10 cellular contexts compared by ENCODE assay signal in genomic region chr17:21278304-21279197, GRCh38. TPM values are rescaled to one million over a fixed set of nuclear protein-coding genes. Genes with fewer than 3 reads are reported as not detected.
DNase-seq lines count a peak whose midpoint lies in the region; ATAC-seq and TF ChIP-seq lines count a peak whose summit lies in the region.
"Had no signal": no experiment of that assay in that cellular context is flagged by ENCODE, and none has a peak within 500 bp of the region (broad histone marks: within the 10 kb centered on the region; RNA-seq: fewer than 3 reads in every experiment).

No MANE protein-coding gene starts in this region.

- H3K9me3 ChIP-seq in CD4-positive, CD25-positive, alpha-beta regulatory T cell (ENCODE audit: control insufficient read depth in 2 of 2, low read length in 2 of 2): no peaks in the 10 kb centered on the region

- no peaks in the 10 kb centered on the region for H3K36me3 Mint-ChIP-seq in CD4-positive, CD25-positive, alpha-beta regulatory T cell
- H3K36me3 Mint-ChIP-seq in activated naive CD4-positive, alpha-beta T cell treated with anti-CD3 and anti-CD28 coated beads, Interleukin-2, amount 10 ng/mL, durations not matched to agents 7 days and 5 days: no peaks in the 10 kb centered on the region
- H3K36me3 Mint-ChIP-seq in Calu3 (ENCODE audit: insufficient read depth, unreplicated experiment): peaks cover 22% of the 10 kb centered on the region

- BruUV-seq in Calu3 (replicated peaks; lab: Mats Ljungman, UMichigan): no TSS peak

- H3K27me3 Mint-ChIP-seq in CD4-positive, CD25-positive, alpha-beta regulatory T cell: no peaks in the 10 kb centered on the region
- peaks cover 20% of the 10 kb centered on the region for H3K27me3 Mint-ChIP-seq in activated naive CD4-positive, alpha-beta T cell treated with anti-CD3 and anti-CD28 coated beads, Interleukin-2, amount 10 ng/mL, durations not matched to agents 7 days and 5 days
- no peaks in the 10 kb centered on the region for H3K27me3 Mint-ChIP-seq in Calu3 (ENCODE audit: unreplicated experiment)

- peaks cover 46% of the 10 kb centered on the region for H3K4me1 ChIP-seq in CD4-positive, CD25-positive, alpha-beta regulatory T cell (ENCODE audit: control insufficient read depth, insufficient read depth, low read length, poor library complexity, severe bottlenecking)

- H3K4me3 ChIP-seq in CD4-positive, CD25-positive, alpha-beta regulatory T cell (ENCODE audit: low read depth, low read length): peak overlapping the region; percentile 24
- H3K4me3 ChIP-seq in LNCaP clone FGC (ENCODE audit: low read depth, low read length): no peak overlapping the region
- H3K4me3 ChIP-seq: SK-N-MC had no signal

- no peaks in the 10 kb centered on the region for H3K36me3 ChIP-seq in CD4-positive, CD25-positive, alpha-beta regulatory T cell (ENCODE audit: control insufficient read depth, insufficient read depth, low read length)

- peak; percentile 18 to 33 for ATAC-seq in CD4-positive, CD25-positive, alpha-beta regulatory T cell (ENCODE audit: low read depth in 2 of 2)
- ATAC-seq in GM18502 (IDR thresholded peaks at IDR 0.05; ENCODE audit: poor library complexity, unreplicated experiment) (no peak), HG02763 (IDR thresholded peaks at IDR 0.05; ENCODE audit: unreplicated experiment) (no peak)

- CTCF ChIA-PET in activated naive CD4-positive, alpha-beta T cell treated with anti-CD3 and anti-CD28 coated beads, Interleukin-2, amount 10 ng/mL, durations not matched to agents 7 days and 5 days (lab: Charles Lee): interaction anchor here (0.6 to 2.4 kb wide), 9 partner anchors 8 to 244 kb away, joined by 3 to 19 read pairs (median 8); no protein-coding TSS in a partner anchor
- CTCF ChIA-PET in Calu3 (lab: Charles Lee): interaction anchor here (1.5 to 2.0 kb wide), 2 partner anchors 10 to 233 kb away, joined by 3 to 8 read pairs; no protein-coding TSS in a partner anchor

- peak overlapping the region; percentile 42 to 95 (median 78) for H3K4me3 Mint-ChIP-seq in CD4-positive, CD25-positive, alpha-beta regulatory T cell
- H3K4me3 Mint-ChIP-seq in activated naive CD4-positive, alpha-beta T cell treated with anti-CD3 and anti-CD28 coated beads, Interleukin-2, amount 10 ng/mL, durations not matched to agents 7 days and 5 days: no peak overlapping the region
- no peak overlapping the region for H3K4me3 Mint-ChIP-seq in Calu3 (ENCODE audit: low read depth, unreplicated experiment)

- peak overlapping the region; percentile 89 to 96 (median 91) for H3K27ac Mint-ChIP-seq in CD4-positive, CD25-positive, alpha-beta regulatory T cell
- peak overlapping the region; percentile 88 for H3K27ac Mint-ChIP-seq in activated naive CD4-positive, alpha-beta T cell treated with anti-CD3 and anti-CD28 coated beads, Interleukin-2, amount 10 ng/mL, durations not matched to agents 7 days and 5 days
- no peak overlapping the region for H3K27ac Mint-ChIP-seq in Calu3 (ENCODE audit: unreplicated experiment)

- TF ChIP-seq CTCF in LNCaP clone FGC (IDR thresholded peaks at IDR 0.05; ENCODE audit: control insufficient read depth, extremely low read depth, insufficient read depth): 0 out of 2 replicates have a peak, but pooled peaks have one; percentile 6
- no peak for TF ChIP-seq CTCF in Calu3 (IDR thresholded peaks at IDR 0.05; ENCODE audit: unreplicated experiment)

- H3K27ac ChIP-seq in CD4-positive, CD25-positive, alpha-beta regulatory T cell (ENCODE audit: insufficient read depth, low read length, poor library complexity, severe bottlenecking): peak overlapping the region; percentile 60
- H3K27ac ChIP-seq: KMS-11, SK-N-MC had no signal

- no peaks in the 10 kb centered on the region for H3K9me3 Mint-ChIP-seq in CD4-positive, CD25-positive, alpha-beta regulatory T cell
- no peaks in the 10 kb centered on the region for H3K9me3 Mint-ChIP-seq in activated naive CD4-positive, alpha-beta T cell treated with anti-CD3 and anti-CD28 coated beads, Interleukin-2, amount 10 ng/mL, durations not matched to agents 7 days and 5 days
- no peaks in the 10 kb centered on the region for H3K9me3 Mint-ChIP-seq in Calu3 (ENCODE audit: low read depth, unreplicated experiment)

- peak in 2 of 3 donors; percentile 58 to 92 for DNase-seq in CD4-positive, CD25-positive, alpha-beta regulatory T cell
- DNase-seq in LNCaP clone FGC (ENCODE audit: low read depth) (peak; percentile 55), myocyte (ENCODE audit: low read depth) (peak; percentile 71), NCI-H128 (lab: John Stamatoyannopoulos, UW; ENCODE audit: unreplicated experiment) (no peak), Calu3 (no peak)
- DNase-seq in activated naive CD4-positive, alpha-beta T cell treated with anti-CD3 and anti-CD28 coated beads, Interleukin-2, amount 10 ng/mL, durations not matched to agents 7 days and 5 days: peak; percentile 80

- peaks cover 9 to 56% (median 35%) of the 10 kb centered on the region in 4 donors for H3K4me1 Mint-ChIP-seq in CD4-positive, CD25-positive, alpha-beta regulatory T cell
- H3K4me1 Mint-ChIP-seq in activated naive CD4-positive, alpha-beta T cell treated with anti-CD3 and anti-CD28 coated beads, Interleukin-2, amount 10 ng/mL, durations not matched to agents 7 days and 5 days: peaks cover 66% of the 10 kb centered on the region
- peaks cover 54% of the 10 kb centered on the region for H3K4me1 Mint-ChIP-seq in Calu3 (ENCODE audit: low read depth, unreplicated experiment)

- intact Hi-C loops in Calu3 (cut with micrococcal nuclease; ENCODE audit: unreplicated experiment): no loop called here

- no peaks in the 10 kb centered on the region for H3K27me3 ChIP-seq in CD4-positive, CD25-positive, alpha-beta regulatory T cell (ENCODE audit: control insufficient read depth, insufficient read depth, low read length)

RNA-seq across cellular contexts. Expression of gene MAP2K3, which starts 6.0 kb away (rescaled TPM):
- total RNA-seq in CD4-positive, CD25-positive, alpha-beta regulatory T cell: 70.6 TPM
- 10 to 100 TPM; 63.4 to 71.9 (median 68.3) TPM for polyA plus RNA-seq in CD4-positive, CD25-positive, alpha-beta regulatory T cell
- 23.2 and 25.8 TPM in 2 replicates for total RNA-seq in myocyte
- 66.4 TPM for polyA plus RNA-seq in myocyte (2012)
- total RNA-seq in Calu3 (2022): 93.5 and 111 TPM in 2 replicates

RNA-seq across cellular contexts. Expression of gene NATD1, which starts 25.3 kb away (rescaled TPM):
- total RNA-seq in CD4-positive, CD25-positive, alpha-beta regulatory T cell: 12.7 TPM
- polyA plus RNA-seq in CD4-positive, CD25-positive, alpha-beta regulatory T cell: 1 to 10 TPM; 2.8 to 4.6 (median 2.8) TPM
- total RNA-seq in myocyte (24.9 and 25.8 TPM in 2 replicates), Calu3 (2022) (1.5 and 1.7 TPM in 2 replicates)
- 17.7 TPM for polyA plus RNA-seq in myocyte (2012)

Comparison
In these comparisons a context has a peak if more than half of its experiments do, and no peak if none do; other contexts are left out.
1. ATAC-seq: peak in CD4-positive, CD25-positive, alpha-beta regulatory T cell (2 of 2); none in GM18502 (single experiment) and HG02763 (single experiment).
2. DNase-seq: peak in CD4-positive, CD25-positive, alpha-beta regulatory T cell (2 of 3), LNCaP clone FGC (single experiment), activated naive CD4-positive, alpha-beta T cell treated with anti-CD3 and anti-CD28 coated beads, Interleukin-2, amount 10 ng/mL, durations not matched to agents 7 days and 5 days (single experiment) and myocyte (single experiment); none in NCI-H128 (single experiment) and Calu3 (single experiment).
3. H3K4me3 Mint-ChIP-seq: peak in CD4-positive, CD25-positive, alpha-beta regulatory T cell (4 of 4); none in activated naive CD4-positive, alpha-beta T cell treated with anti-CD3 and anti-CD28 coated beads, Interleukin-2, amount 10 ng/mL, durations not matched to agents 7 days and 5 days (single experiment) and Calu3 (single experiment).